8 cellular contexts compared by ENCODE assay signal in the genomic region with DNA sequence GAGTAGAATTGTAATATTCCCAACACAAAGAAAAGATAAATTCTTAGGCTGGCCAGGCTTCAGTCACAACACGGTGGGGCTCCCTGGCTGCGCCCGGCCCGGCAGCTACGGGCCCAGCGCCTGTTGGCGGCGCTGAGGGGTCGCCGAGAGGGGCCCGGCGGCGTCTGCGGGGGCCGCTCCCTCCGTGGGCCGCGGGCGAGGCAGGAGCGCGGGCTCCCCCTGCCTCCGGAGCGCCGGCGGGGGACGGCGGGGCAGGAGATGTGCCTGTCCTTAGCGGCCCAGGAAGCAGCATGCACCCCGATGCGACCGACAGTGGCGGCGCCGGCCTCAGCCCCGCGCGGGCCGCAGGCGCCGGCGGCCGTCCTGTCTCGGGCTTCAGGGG.
DNase-seq lines count a peak whose midpoint lies in the region; ATAC-seq lines count a peak whose summit lies in the region.
"Not testable (repeated sequence)": the region's sequence is repeated elsewhere in the genome, so short reads cannot be mapped to it uniquely, and the experiment has no call there.

No MANE protein-coding gene starts in this region.

- H3K36me3 Mint-ChIP-seq in central memory CD8-positive, alpha-beta T cell (ENCODE audit: insufficient read depth), result not testable (repeated sequence)

- peak overlapping the region; percentile 67 for H3K4me3 Mint-ChIP-seq in central memory CD8-positive, alpha-beta T cell

- H3K4me1 Mint-ChIP-seq in central memory CD8-positive, alpha-beta T cell, result peaks cover 21% of the 10 kb centered on the region

- not testable (repeated sequence) for H3K27me3 Mint-ChIP-seq in central memory CD8-positive, alpha-beta T cell

- DNase-seq in ACHN (peak; percentile 46), NCI-H146 (lab: John Stamatoyannopoulos, UW) (peak; percentile 55), iPS-NIHi7 (ENCODE audit: extremely low spot score) (peak; percentile 18)
- peak; percentile 31 to 34 for DNase-seq in activated CD4-positive, alpha-beta T cell treated with anti-CD3 and anti-CD28 coated beads, Interleukin-2, amount 50 U/mL, for 48 hours
- DNase-seq in central memory CD8-positive, alpha-beta T cell (ENCODE audit: low spot score in 2 of 2); sciatic nerve (ENCODE audit: low spot score): not testable (repeated sequence)

- intact Hi-C loops in sciatic nerve (cut with DNase I), result not testable (repeated sequence)

- peak; percentile 62 for ATAC-seq in GM19023 (IDR thresholded peaks at IDR 0.05; ENCODE audit: unreplicated experiment)
- ATAC-seq in HG02885 (IDR thresholded peaks at IDR 0.05; ENCODE audit: poor library complexity, unreplicated experiment), result peak; percentile 59
- peak; percentile 60 for ATAC-seq in central memory CD8-positive, alpha-beta T cell (replicated peaks; ENCODE audit: extremely low read depth, poor library complexity, severe bottlenecking)
- ATAC-seq in sciatic nerve, result peak; percentile 76

- H3K27ac Mint-ChIP-seq in central memory CD8-positive, alpha-beta T cell (ENCODE audit: low read depth), result peak overlapping the region; percentile 63

- H3K9me3 Mint-ChIP-seq in central memory CD8-positive, alpha-beta T cell, result not testable (repeated sequence)

- in situ Hi-C loops in ACHN (cut with HindIII; ENCODE audit: low pct_ligation_motif_present, low pct_unique_long_range_greater_than_20kb, low sequenced_read_pairs), result not testable (repeated sequence)
